In genomic region chr5:134090482-134090881, GRCh38 we compare ENCODE assay signal across 15 cellular contexts. TPM values are rescaled to one million over a fixed set of nuclear protein-coding genes. Genes with fewer than 3 reads are reported as not detected.
DNase-seq lines count a peak whose midpoint lies in the region; ATAC-seq lines count a peak whose summit lies in the region.
"Had no signal": no experiment of that assay in that cellular context is flagged by ENCODE, and none has a peak within 500 bp of the region (broad histone marks: within the 10 kb centered on the region; RNA-seq: fewer than 3 reads in every experiment).

No MANE protein-coding gene starts in this region.

- H3K4me3 Mint-ChIP-seq in stimulated activated naive CD8-positive, alpha-beta T cell treated with anti-CD3 and anti-CD28 coated beads, Interleukin-15, Interleukin-2, amounts not matched to agents 100 ng/mL and 50 ng/mL, for 24 hours = no peak overlapping the region
- peak overlapping the region; percentile 39 for H3K4me3 Mint-ChIP-seq in activated CD4-positive, alpha-beta T cell treated with anti-CD3 and anti-CD28 coated beads, Interleukin-2, amount 10 ng/mL, durations not matched to agents 24 days and 14 days

- no peak for DNase-seq in stimulated activated naive CD8-positive, alpha-beta T cell treated with anti-CD3 and anti-CD28 coated beads, Interleukin-15, Interleukin-2, amounts not matched to agents 100 U/mL and 50 U/mL, for 24 hours
- peak; percentile 83 for DNase-seq in activated CD4-positive, alpha-beta T cell treated with anti-CD3 and anti-CD28 coated beads, Interleukin-2, amount 10 ng/mL, durations not matched to agents 24 days and 14 days
- peak in 1 of 3 donors; percentile 34 for DNase-seq in effector memory CD4-positive, alpha-beta T cell
- DNase-seq in NCI-H226 (no peak), NCI-H510A (lab: John Stamatoyannopoulos, UW) (no peak), SJCRH30 (no peak)
- DNase-seq: erythroblast, midbrain, NCI-H1105, NCI-H2227 treated with DMSO at 0.1 percent for 48 hours, OCI-M1, uterus had no signal

- H3K4me3 ChIP-seq in effector memory CD4-positive, alpha-beta T cell (ENCODE audit: insufficient read depth, low read depth, low read length, poor library complexity, severe bottlenecking) = peak overlapping the region; percentile 16
- H3K4me3 ChIP-seq in SJCRH30 = no peak overlapping the region
- H3K4me3 ChIP-seq: uterus had no signal

- H3K4me1 Mint-ChIP-seq in stimulated activated naive CD8-positive, alpha-beta T cell treated with anti-CD3 and anti-CD28 coated beads, Interleukin-15, Interleukin-2, amounts not matched to agents 100 ng/mL and 50 ng/mL, for 24 hours (ENCODE audit: low read depth) = peaks cover 84% of the 10 kb centered on the region
- peaks cover 68% of the 10 kb centered on the region for H3K4me1 Mint-ChIP-seq in activated CD4-positive, alpha-beta T cell treated with anti-CD3 and anti-CD28 coated beads, Interleukin-2, amount 10 ng/mL, durations not matched to agents 24 days and 14 days

- no peaks in the 10 kb centered on the region for H3K9me3 ChIP-seq in effector memory CD4-positive, alpha-beta T cell (ENCODE audit: control insufficient read depth, low read length)
- H3K9me3 ChIP-seq in SJCRH30 (replicated peaks) = no peaks in the 10 kb centered on the region
- H3K9me3 ChIP-seq: uterus had no signal

- peak overlapping the region; percentile 22 for H3K27ac Mint-ChIP-seq in stimulated activated naive CD8-positive, alpha-beta T cell treated with anti-CD3 and anti-CD28 coated beads, Interleukin-15, Interleukin-2, amounts not matched to agents 100 ng/mL and 50 ng/mL, for 24 hours
- H3K27ac Mint-ChIP-seq in activated CD4-positive, alpha-beta T cell treated with anti-CD3 and anti-CD28 coated beads, Interleukin-2, amount 10 ng/mL, durations not matched to agents 24 days and 14 days = peak overlapping the region; percentile 83

- peak overlapping the region; percentile 63 for H3K27ac ChIP-seq in effector memory CD4-positive, alpha-beta T cell (ENCODE audit: insufficient read depth, low read length, poor library complexity, severe bottlenecking)
- no peak overlapping the region for H3K27ac ChIP-seq in SJCRH30
- H3K27ac ChIP-seq: C4-2B, uterus had no signal

- peaks cover 78% of the 10 kb centered on the region for H3K4me1 ChIP-seq in effector memory CD4-positive, alpha-beta T cell (ENCODE audit: control insufficient read depth, insufficient read depth, low read length, poor library complexity, severe bottlenecking)
- peaks cover 8% of the 10 kb centered on the region; the same call in 1 of the 2 replicates for H3K4me1 ChIP-seq in SJCRH30
- H3K4me1 ChIP-seq: uterus had no signal

- intact Hi-C loops in activated CD4-positive, alpha-beta T cell treated with anti-CD3 and anti-CD28 coated beads, Interleukin-2, amount 10 ng/mL, durations not matched to agents 24 days and 14 days (cut with micrococcal nuclease) = no loop called here

- no peaks in the 10 kb centered on the region for H3K36me3 Mint-ChIP-seq in stimulated activated naive CD8-positive, alpha-beta T cell treated with anti-CD3 and anti-CD28 coated beads, Interleukin-15, Interleukin-2, amounts not matched to agents 100 ng/mL and 50 ng/mL, for 24 hours (ENCODE audit: low read depth)
- no peaks in the 10 kb centered on the region for H3K36me3 Mint-ChIP-seq in activated CD4-positive, alpha-beta T cell treated with anti-CD3 and anti-CD28 coated beads, Interleukin-2, amount 10 ng/mL, durations not matched to agents 24 days and 14 days (ENCODE audit: low read depth)

- H3K27me3 Mint-ChIP-seq in stimulated activated naive CD8-positive, alpha-beta T cell treated with anti-CD3 and anti-CD28 coated beads, Interleukin-15, Interleukin-2, amounts not matched to agents 100 ng/mL and 50 ng/mL, for 24 hours = no peaks in the 10 kb centered on the region
- H3K27me3 Mint-ChIP-seq in activated CD4-positive, alpha-beta T cell treated with anti-CD3 and anti-CD28 coated beads, Interleukin-2, amount 10 ng/mL, durations not matched to agents 24 days and 14 days = peaks cover 11% of the 10 kb centered on the region

- no peaks in the 10 kb centered on the region for H3K36me3 ChIP-seq in effector memory CD4-positive, alpha-beta T cell (ENCODE audit: control insufficient read depth, insufficient read depth, low read length)
- H3K36me3 ChIP-seq in SJCRH30 = no peaks in the 10 kb centered on the region
- H3K36me3 ChIP-seq: uterus had no signal

- no peaks in the 10 kb centered on the region for H3K9me3 Mint-ChIP-seq in stimulated activated naive CD8-positive, alpha-beta T cell treated with anti-CD3 and anti-CD28 coated beads, Interleukin-15, Interleukin-2, amounts not matched to agents 100 ng/mL and 50 ng/mL, for 24 hours
- H3K9me3 Mint-ChIP-seq in activated CD4-positive, alpha-beta T cell treated with anti-CD3 and anti-CD28 coated beads, Interleukin-2, amount 10 ng/mL, durations not matched to agents 24 days and 14 days = no peaks in the 10 kb centered on the region

- H3K27me3 ChIP-seq in effector memory CD4-positive, alpha-beta T cell (replicated peaks; ENCODE audit: control insufficient read depth, insufficient read depth, low read length, poor library complexity, severe bottlenecking) = no peaks in the 10 kb centered on the region
- H3K27me3 ChIP-seq in SJCRH30 = no peaks in the 10 kb centered on the region
- H3K27me3 ChIP-seq: uterus had no signal

- ATAC-seq in stimulated activated naive CD8-positive, alpha-beta T cell treated with anti-CD3 and anti-CD28 coated beads, Interleukin-15, Interleukin-2, amounts not matched to agents 100 U/mL and 50 U/mL, for 24 hours = no peak
- no peak for ATAC-seq in HG02970 (IDR thresholded peaks at IDR 0.05; ENCODE audit: low FRiP score, unreplicated experiment)

RNA-seq across cellular contexts. Expression of gene TCF7, which starts 24.0 kb away (rescaled TPM):
- total RNA-seq in activated CD4-positive, alpha-beta T cell treated with anti-CD3 and anti-CD28 coated beads, Interleukin-2, amount 10 ng/mL, durations not matched to agents 24 days and 14 days = 112 and 113 TPM in 2 replicates
- total RNA-seq in SJCRH30 (2014; rRNA removed; shearing (Covaris generic)) = 1.8 and 2.4 TPM in 2 replicates

Comparison
In these comparisons a context has a peak if more than half of its experiments do, and no peak if none do; other contexts are left out.
1. RNA of gene TCF7, which starts 24.0 kb away (total RNA-seq): 112 to 113 TPM in activated CD4-positive, alpha-beta T cell treated with anti-CD3 and anti-CD28 coated beads, Interleukin-2, amount 10 ng/mL, durations not matched to agents 24 days and 14 days; 1.8 to 2.4 TPM in SJCRH30; every median in the first group is over 10 times any median in the second.